ENCODE assay signal across 19 cellular contexts in genomic region chr12:60173213-60174170, GRCh38.
DNase-seq lines count a peak whose midpoint lies in the region; FAIRE-seq and TF ChIP-seq lines count a peak whose summit lies in the region.
"Had no signal": no experiment of that assay in that cellular context is flagged by ENCODE, and none has a peak within 500 bp of the region (broad histone marks: within the 10 kb centered on the region; RNA-seq: fewer than 3 reads in every experiment).

No MANE protein-coding gene starts in this region.

- no peak overlapping the region for H3K4me2 ChIP-seq in Loucy (ENCODE audit: low read depth, low read length, poor library complexity, severe bottlenecking)
- H3K4me2 ChIP-seq in H1 (ENCODE audit: insufficient read depth in 1 of 2, low read depth in 2 of 2, low read length in 2 of 2) = no peak overlapping the region

- H3K36me3 ChIP-seq in Loucy (ENCODE audit: insufficient read depth, low read length) = no peaks in the 10 kb centered on the region
- H3K36me3 ChIP-seq in H1 (ENCODE audit: control insufficient read depth in 2 of 4, insufficient read depth in 4 of 4, low read length in 3 of 4) = no peaks in the 10 kb centered on the region
- H3K36me3 ChIP-seq in esophagus muscularis mucosa = no peaks in the 10 kb centered on the region

- DNase-seq in Calu3 = peak; percentile 47
- DNase-seq in NCI-H82 treated with DMSO at 0.1 percent for 48 hours (lab: John Stamatoyannopoulos, UW; ENCODE audit: unreplicated experiment) = peak; percentile 38
- DNase-seq in H1 (ENCODE audit: low read depth in 1 of 2, low spot score in 2 of 2) = no peak
- DNase-seq in NCI-H510A (lab: John Stamatoyannopoulos, UW) = no peak
- DNase-seq in activated CD8-positive, alpha-beta memory T cell treated with anti-CD3 and anti-CD28 coated beads, Interleukin-2, amount 50 U/mL, for 48 hours = no peak
- no peak for DNase-seq in esophagus muscularis mucosa (ENCODE audit: extremely low spot score)
- no peak for DNase-seq in activated CD4-positive, alpha-beta T cell treated with anti-CD3 and anti-CD28 coated beads for 4 hours
- DNase-seq: activated naive CD4-positive, alpha-beta T cell treated with Interleukin-2 at 50 U/mL for 16 hours; central memory CD4-positive, alpha-beta T cell; DMS79 treated with DMSO at 0.1 percent for 48 hours; effector CD4-positive, alpha-beta T cell; head of caudate nucleus; NCI-H446 treated with DMSO at 0.1 percent for 48 hours; stimulated activated CD4-positive, alpha-beta T cell treated with anti-CD3 and anti-CD28 coated beads, Interleukin-2, amount 100 ng/mL, for 24 hours; stimulated activated naive CD8-positive, alpha-beta T cell treated with anti-CD3 and anti-CD28 coated beads, Interleukin-15, amount 100 ng/mL, for 72 hours; SW 1271 had no signal

- intact Hi-C loops in Calu3 (cut with micrococcal nuclease; ENCODE audit: unreplicated experiment) (loop anchor here (2.0 kb wide), 3 partner anchors 25 to 103 kb away; no protein-coding TSS in a partner anchor), esophagus muscularis mucosa (cut with DNase I) (no loop called here)

- H3K4me3 ChIP-seq in Loucy (ENCODE audit: low read length, poor library complexity, severe bottlenecking) (no peak overlapping the region), H1 (ENCODE audit: extremely low read depth in 1 of 4, insufficient read depth in 2 of 4, low read depth in 3 of 4, low read length in 4 of 4) (no peak overlapping the region), esophagus muscularis mucosa (no peak overlapping the region)

- H3K4me1 Mint-ChIP-seq in Calu3 (ENCODE audit: low read depth, unreplicated experiment) = peaks cover 32% of the 10 kb centered on the region
- H3K4me1 Mint-ChIP-seq: IgD-negative memory B cell; stimulated activated naive CD8-positive, alpha-beta T cell treated with anti-CD3 and anti-CD28 coated beads, Interleukin-15, amount 100 ng/mL, for 72 hours had no signal

- no peak overlapping the region for H2BK120ac ChIP-seq in H1 (replicated peaks; ENCODE audit: low read depth, low read length)

- H4K91ac ChIP-seq in H1 (replicated peaks; ENCODE audit: insufficient read length, low read length) = no peak overlapping the region

- H4K20me1 ChIP-seq in Loucy (ENCODE audit: insufficient read depth, low read length, poor library complexity, severe bottlenecking) = no peaks in the 10 kb centered on the region
- no peaks in the 10 kb centered on the region for H4K20me1 ChIP-seq in H1 (replicated peaks in 1 of 2; ENCODE audit: control insufficient read depth in 1 of 2, insufficient read depth in 2 of 2, low read length in 2 of 2)

- no peak overlapping the region for H3K27ac ChIP-seq in H1 (ENCODE audit: low read depth, low read length)
- no peak overlapping the region for H3K27ac ChIP-seq in esophagus muscularis mucosa (replicated peaks in 1 of 4)

- H3F3A ChIP-seq in Loucy (ENCODE audit: low read depth) = no peaks in the 10 kb centered on the region

- no peak overlapping the region for H4K8ac ChIP-seq in H1 (ENCODE audit: extremely low read depth, insufficient read depth, low read length)

- H3K4me1 ChIP-seq in Loucy (ENCODE audit: insufficient read depth, low read length, poor library complexity, severe bottlenecking) (peaks cover 8% of the 10 kb centered on the region), H1 (replicated peaks in 1 of 4; ENCODE audit: control insufficient read depth in 3 of 4, insufficient read depth in 4 of 4, low read length in 3 of 4) (no peaks in the 10 kb centered on the region), esophagus muscularis mucosa (no peaks in the 10 kb centered on the region)

- no peak for TF ChIP-seq POLR2A in H1 (IDR thresholded peaks at IDR 0.05; ENCODE audit: control extremely low read depth in 1 of 2, low read depth in 2 of 2, low read length in 2 of 2)
- no peak for TF ChIP-seq POLR2A in esophagus muscularis mucosa (IDR thresholded peaks at IDR 0.05; ENCODE audit: low read depth)

- no peak overlapping the region for H3K18ac ChIP-seq in H1 (ENCODE audit: extremely low read depth, low read length)

- peaks cover 6% of the 10 kb centered on the region for H3K36me3 Mint-ChIP-seq in Calu3 (ENCODE audit: insufficient read depth, unreplicated experiment)
- H3K36me3 Mint-ChIP-seq: IgD-negative memory B cell, type B pancreatic cell had no signal

- TF ChIP-seq EP300 in H1 (IDR thresholded peaks at IDR 0.05; ENCODE audit: borderline replicate concordance in 1 of 2, low read depth in 2 of 2, low read length in 2 of 2) (no peak), esophagus muscularis mucosa (IDR thresholded peaks at IDR 0.05) (no peak)

- peak overlapping the region; percentile 7 for H3K4me3 Mint-ChIP-seq in Calu3 (ENCODE audit: low read depth, unreplicated experiment)
- H3K4me3 Mint-ChIP-seq: IgD-negative memory B cell; stimulated activated naive CD8-positive, alpha-beta T cell treated with anti-CD3 and anti-CD28 coated beads, Interleukin-15, amount 100 ng/mL, for 72 hours; type B pancreatic cell had no signal

- no peak for FAIRE-seq in H1 (lab: Jason Lieb, UNC)

- H3K79me1 ChIP-seq in H1 (ENCODE audit: low read depth, low read length) = no peaks in the 10 kb centered on the region

- no peak overlapping the region for H3K23ac ChIP-seq in H1 (ENCODE audit: insufficient read length)

- no peaks in the 10 kb centered on the region for H3K9me3 ChIP-seq in Loucy (ENCODE audit: insufficient read depth, low read depth, low read length)
- H3K9me3 ChIP-seq in H1 (ENCODE audit: insufficient read depth in 2 of 2, low read depth in 1 of 2, low read length in 1 of 2) = no peaks in the 10 kb centered on the region
- H3K9me3 ChIP-seq in esophagus muscularis mucosa = no peaks in the 10 kb centered on the region

- TF ChIP-seq CTCF in Calu3 (IDR thresholded peaks at IDR 0.05; ENCODE audit: unreplicated experiment) (no peak), Loucy (conservative IDR thresholded peaks at IDR 0.05; ENCODE audit: low read length) (no peak), H1 (IDR thresholded peaks at IDR 0.05; ENCODE audit: control extremely low read depth in 1 of 3, insufficient read depth in 1 of 3, low read depth in 1 of 3, low read length in 3 of 3) (no peak), esophagus muscularis mucosa (IDR thresholded peaks at IDR 0.05) (no peak)

- H3K9ac ChIP-seq in Loucy (ENCODE audit: low read depth, low read length, poor library complexity, severe bottlenecking) (no peak overlapping the region), H1 (replicated peaks in 1 of 4; ENCODE audit: extremely low read depth in 1 of 4, low read depth in 3 of 4, low read length in 3 of 4) (no peak overlapping the region)

- H3K79me2 ChIP-seq in Loucy (ENCODE audit: insufficient read depth, low read length) (no peaks in the 10 kb centered on the region), H1 (ENCODE audit: control insufficient read depth in 1 of 2, insufficient read depth in 2 of 2, low read length in 2 of 2) (no peaks in the 10 kb centered on the region)

- H3K23me2 ChIP-seq in H1 (ENCODE audit: low read depth, low read length) = no peaks in the 10 kb centered on the region

- POLR2A ChIA-PET in H1 (lab: Charles Lee; ENCODE audit: partially characterized antibody) = no interaction called here

- H4K5ac ChIP-seq in H1 (ENCODE audit: insufficient read length, low read depth, low read length) = no peak overlapping the region

- no TSS peak for BruUV-seq in Calu3 (replicated peaks; lab: Mats Ljungman, UMichigan)

- H2BK12ac ChIP-seq in H1 (ENCODE audit: low read depth, low read length) = no peak overlapping the region

- H3K27me3 ChIP-seq in Loucy (ENCODE audit: insufficient read depth, low read length, poor library complexity, severe bottlenecking) (no peaks in the 10 kb centered on the region), H1 (replicated peaks in 1 of 4; ENCODE audit: control insufficient read depth in 3 of 4, extremely low read depth in 1 of 4, insufficient read depth in 3 of 4, low read length in 3 of 4) (no peaks in the 10 kb centered on the region), esophagus muscularis mucosa (no peaks in the 10 kb centered on the region)

- H2AFZ ChIP-seq in Loucy (ENCODE audit: low read length) (peak overlapping the region; percentile 13; the same call in 1 of the 2 replicates), H1 (ENCODE audit: low read length) (no peak overlapping the region)

- no peak overlapping the region for H2BK5ac ChIP-seq in H1 (ENCODE audit: low read depth, low read length)

- no peaks in the 10 kb centered on the region for H3K9me2 ChIP-seq in Loucy (replicated peaks; ENCODE audit: low read depth, low read length)

- no peak overlapping the region for H3K4ac ChIP-seq in H1 (replicated peaks; ENCODE audit: insufficient read length, low read depth, low read length)

- H3K14ac ChIP-seq in H1 (ENCODE audit: insufficient read length) = no peak overlapping the region

- no peaks in the 10 kb centered on the region for H3K27me3 Mint-ChIP-seq in Calu3 (ENCODE audit: unreplicated experiment)
- H3K27me3 Mint-ChIP-seq: IgD-negative memory B cell; stimulated activated naive CD8-positive, alpha-beta T cell treated with anti-CD3 and anti-CD28 coated beads, Interleukin-15, amount 100 ng/mL, for 72 hours; type B pancreatic cell had no signal

- TF ChIP-seq RAD21 in H1 (IDR thresholded peaks at IDR 0.05 in 1 of 2, conservative IDR thresholded peaks at IDR 0.05 in 1 of 2; ENCODE audit: low read depth in 2 of 2, low read length in 2 of 2) = no peak

- H3K27ac Mint-ChIP-seq in Calu3 (ENCODE audit: unreplicated experiment) = peak overlapping the region; percentile 89
- H3K27ac Mint-ChIP-seq: IgD-negative memory B cell; stimulated activated naive CD8-positive, alpha-beta T cell treated with anti-CD3 and anti-CD28 coated beads, Interleukin-15, amount 100 ng/mL, for 72 hours; type B pancreatic cell had no signal

- CTCF ChIA-PET in Calu3 (lab: Charles Lee) = interaction anchor here (0.6 to 1.4 kb wide), 8 partner anchors 11 to 1443 kb away, joined by 3 to 4 read pairs (median 3); partner anchors contain the start of gene SLC16A7
- CTCF ChIA-PET in H1 (lab: Charles Lee; ENCODE audit: partially characterized antibody) = interaction anchor here (0.7 kb wide), 1 partner anchor 13 kb away, joined by 4 read pairs; no protein-coding TSS in a partner anchor

- H2AK5ac ChIP-seq in H1 (ENCODE audit: low read depth, low read length) = no peak overlapping the region

- 93% methylated on average over 9 of the region's 9 CpGs; no CpG with 5 or more reads in 1 of the 2 experiments for WGBS in H1 (ENCODE audit: extremely low coverage in 1 of 2, insufficient coverage in 1 of 2, insufficient read length in 1 of 2, insufficient replicate concordance in 2 of 2, low coverage in 1 of 2, low lambda C conversion rate in 2 of 2, missing lambda C conversion rate in 1 of 2), 2 experiments
- 87% methylated on average over 9 of the region's 9 CpGs for WGBS in esophagus muscularis mucosa

- H3K9me3 Mint-ChIP-seq in Calu3 (ENCODE audit: low read depth, unreplicated experiment) = no peaks in the 10 kb centered on the region
- H3K9me3 Mint-ChIP-seq: stimulated activated naive CD8-positive, alpha-beta T cell treated with anti-CD3 and anti-CD28 coated beads, Interleukin-15, amount 100 ng/mL, for 72 hours; type B pancreatic cell had no signal

- H2BK20ac ChIP-seq in H1 (ENCODE audit: low read length) = no peak overlapping the region

- H3K56ac ChIP-seq in H1 (replicated peaks; ENCODE audit: insufficient read length, low read depth, low read length) = no peak overlapping the region

- no peak overlapping the region for H2BK15ac ChIP-seq in H1 (ENCODE audit: low read length)

Comparison
In these comparisons a context has a peak if more than half of its experiments do, and no peak if none do; other contexts are left out.
1. DNase-seq: peak in Calu3 (single experiment) and NCI-H82 treated with DMSO at 0.1 percent for 48 hours (single experiment); none in H1 (0 of 2), NCI-H510A (single experiment), activated CD8-positive, alpha-beta memory T cell treated with anti-CD3 and anti-CD28 coated beads, Interleukin-2, amount 50 U/mL, for 48 hours (single experiment), esophagus muscularis mucosa (single experiment) and activated CD4-positive, alpha-beta T cell treated with anti-CD3 and anti-CD28 coated beads for 4 hours (0 of 2).